Comparison of ENCODE assay signal across 31 cellular contexts in genomic region chr11:122647728-122648127, GRCh38. TPM values are rescaled to one million over a fixed set of nuclear protein-coding genes. Genes with fewer than 3 reads are reported as not detected.
DNase-seq lines count a peak whose midpoint lies in the region; ATAC-seq and TF ChIP-seq lines count a peak whose summit lies in the region.
"Had no signal": no experiment of that assay in that cellular context is flagged by ENCODE, and none has a peak within 500 bp of the region (broad histone marks: within the 10 kb centered on the region; RNA-seq: fewer than 3 reads in every experiment).

No MANE protein-coding gene starts in this region.

- intact Hi-C loops in posterior vena cava (cut with DNase I), result loop anchor here in 1 of 2 donors (1.0 kb wide), 1 partner anchor 21 kb away; no protein-coding TSS in a partner anchor
- intact Hi-C loops in sciatic nerve (cut with DNase I), result no loop called here

- peak overlapping the region; percentile 47 to 81 (median 70) for H3K4me2 ChIP-seq in BLaER1 treated with 17β-estradiol and CSF1 and Interleukin-3, amounts not matched to agents 10 nM and 100 nM
- H3K4me2 ChIP-seq in GM23248 (ENCODE audit: unreplicated experiment), result peak overlapping the region; percentile 51
- H3K4me2 ChIP-seq: hepatocyte had no signal

- H3K4me3 Mint-ChIP-seq in T-helper 17 cell, result no peak overlapping the region
- H3K4me3 Mint-ChIP-seq: activated CD4-positive, alpha-beta T cell treated with anti-CD3 and anti-CD28 coated beads for 36 hours; activated CD8-positive, alpha-beta T cell treated with anti-CD3 and anti-CD28 coated beads for 36 hours; activated naive CD4-positive, alpha-beta T cell treated with anti-CD3 and anti-CD28 coated beads, Interleukin-2, amount 10 ng/mL, durations not matched to agents 7 days and 5 days; activated T-helper 17 cell treated with anti-CD3 and anti-CD28 coated beads, Interleukin-2, amount 50 U/mL, for 72 hours; brain; natural killer cell; stimulated activated naive CD8-positive, alpha-beta T cell treated with anti-CD3 and anti-CD28 coated beads, Interleukin-15, amount 100 ng/mL, for 72 hours had no signal

- ATAC-seq in T-helper 17 cell, result no peak
- ATAC-seq in sciatic nerve, result no peak
- ATAC-seq: activated CD4-positive, alpha-beta T cell treated with anti-CD3 and anti-CD28 coated beads for 36 hours; activated CD8-positive, alpha-beta T cell treated with anti-CD3 and anti-CD28 coated beads for 36 hours; activated T-helper 17 cell treated with anti-CD3 and anti-CD28 coated beads, Interleukin-2, amount 50 U/mL, for 72 hours; gastroesophageal sphincter; mucosa of descending colon; natural killer cell; Panc1; stimulated activated naive CD8-positive, alpha-beta T cell treated with anti-CD3 and anti-CD28 coated beads, Interleukin-15, amount 100 ng/mL, for 72 hours had no signal

- H3F3A ChIP-seq in GM23248 (ENCODE audit: insufficient read depth), result peaks cover 40% of the 10 kb centered on the region

- H3K27ac ChIP-seq in BLaER1 treated with 17β-estradiol and CSF1 and Interleukin-3, amounts not matched to agents 10 nM and 100 nM, result peak overlapping the region in 6 of 11 experiments; percentile 1 to 45 (median 14); a peak in 8 of 22 replicates
- no peak overlapping the region for H3K27ac ChIP-seq in GM23248
- H3K27ac ChIP-seq: adrenal gland, C4-2B, dorsolateral prefrontal cortex, gastroesophageal sphincter, hepatocyte, skin epidermis, thoracic aorta, VCaP had no signal

- H3K4me1 ChIP-seq in BLaER1 treated with 17β-estradiol and CSF1 and Interleukin-3, amounts not matched to agents 10 nM and 100 nM, result peaks cover 24 to 49% (median 37%) of the 10 kb centered on the region in 10 experiments
- H3K4me1 ChIP-seq in GM23248 (ENCODE audit: insufficient read depth), result peaks cover 48% of the 10 kb centered on the region
- H3K4me1 ChIP-seq: adrenal gland, gastroesophageal sphincter had no signal

- in situ Hi-C loops in GM23248 (cut with MboI), result no loop called here

- no peaks in the 10 kb centered on the region for H3K9me2 ChIP-seq in GM23248 (ENCODE audit: insufficient read depth)

- peak overlapping the region; percentile 45 for H3K27ac Mint-ChIP-seq in T-helper 17 cell
- H3K27ac Mint-ChIP-seq: activated CD4-positive, alpha-beta T cell treated with anti-CD3 and anti-CD28 coated beads for 36 hours; activated CD8-positive, alpha-beta T cell treated with anti-CD3 and anti-CD28 coated beads for 36 hours; activated naive CD4-positive, alpha-beta T cell treated with anti-CD3 and anti-CD28 coated beads, Interleukin-2, amount 10 ng/mL, durations not matched to agents 7 days and 5 days; activated T-helper 17 cell treated with anti-CD3 and anti-CD28 coated beads, Interleukin-2, amount 50 U/mL, for 72 hours; brain; natural killer cell; stimulated activated naive CD8-positive, alpha-beta T cell treated with anti-CD3 and anti-CD28 coated beads, Interleukin-15, amount 100 ng/mL, for 72 hours had no signal

- no peaks in the 10 kb centered on the region for H3K27me3 ChIP-seq in BLaER1 treated with 17β-estradiol and CSF1 and Interleukin-3, amounts not matched to agents 10 nM and 100 nM
- no peaks in the 10 kb centered on the region for H3K27me3 ChIP-seq in GM23248 (replicated peaks; ENCODE audit: insufficient read depth)
- H3K27me3 ChIP-seq: adrenal gland, hepatocyte had no signal

- no peaks in the 10 kb centered on the region for H3K9me3 ChIP-seq in BLaER1 treated with 17β-estradiol and CSF1 and Interleukin-3, amounts not matched to agents 10 nM and 100 nM (replicated peaks in 1 of 11)
- H3K9me3 ChIP-seq in GM23248 (ENCODE audit: low read depth), result no peaks in the 10 kb centered on the region
- H3K9me3 ChIP-seq in T-helper 17 cell (ENCODE audit: control insufficient read depth, low read length, poor library complexity, severe bottlenecking), result no peaks in the 10 kb centered on the region
- H3K9me3 ChIP-seq: adrenal gland, gastroesophageal sphincter, mucosa of descending colon, thoracic aorta had no signal

- peaks cover 0 to 4% (median 0%) of the 10 kb centered on the region in 11 experiments; a peak in 1 of 22 replicates for H4K20me1 ChIP-seq in BLaER1 treated with 17β-estradiol and CSF1 and Interleukin-3, amounts not matched to agents 10 nM and 100 nM
- no peaks in the 10 kb centered on the region for H4K20me1 ChIP-seq in GM23248 (ENCODE audit: insufficient read depth)

- H3K27me3 Mint-ChIP-seq in T-helper 17 cell, result peaks cover under 1% of the 10 kb centered on the region
- H3K27me3 Mint-ChIP-seq: activated CD4-positive, alpha-beta T cell treated with anti-CD3 and anti-CD28 coated beads for 36 hours; activated CD8-positive, alpha-beta T cell treated with anti-CD3 and anti-CD28 coated beads for 36 hours; activated T-helper 17 cell treated with anti-CD3 and anti-CD28 coated beads, Interleukin-2, amount 50 U/mL, for 72 hours had no signal

- peaks cover 5% of the 10 kb centered on the region for H3K4me1 Mint-ChIP-seq in T-helper 17 cell
- H3K4me1 Mint-ChIP-seq: activated CD4-positive, alpha-beta T cell treated with anti-CD3 and anti-CD28 coated beads for 36 hours; activated naive CD4-positive, alpha-beta T cell treated with anti-CD3 and anti-CD28 coated beads, Interleukin-2, amount 10 ng/mL, durations not matched to agents 7 days and 5 days; activated T-helper 17 cell treated with anti-CD3 and anti-CD28 coated beads, Interleukin-2, amount 50 U/mL, for 72 hours; brain had no signal

- H3K36me3 ChIP-seq in BLaER1 treated with 17β-estradiol and CSF1 and Interleukin-3, amounts not matched to agents 10 nM and 100 nM, result no peaks in the 10 kb centered on the region
- H3K36me3 ChIP-seq in GM23248 (ENCODE audit: low read depth), result no peaks in the 10 kb centered on the region
- H3K36me3 ChIP-seq: adrenal gland, gastroesophageal sphincter, thoracic aorta had no signal

- TF ChIP-seq CTCF in GM20000 (IDR thresholded peaks at IDR 0.05; ENCODE audit: extremely low read depth, missing control alignments), result no peak

- H3K79me2 ChIP-seq in GM23248 (ENCODE audit: insufficient read depth), result no peaks in the 10 kb centered on the region
- H3K79me2 ChIP-seq: hepatocyte had no signal

- H3K36me3 Mint-ChIP-seq in T-helper 17 cell (ENCODE audit: low read depth), result peaks cover 2% of the 10 kb centered on the region
- H3K36me3 Mint-ChIP-seq: activated naive CD4-positive, alpha-beta T cell treated with anti-CD3 and anti-CD28 coated beads, Interleukin-2, amount 10 ng/mL, durations not matched to agents 7 days and 5 days; brain; natural killer cell had no signal

- DNase-seq in GM23248, result no peak
- no peak for DNase-seq in T-helper 17 cell
- peak; percentile 28 for DNase-seq in posterior vena cava (ENCODE audit: low spot score)
- no peak for DNase-seq in sciatic nerve (ENCODE audit: low spot score)
- DNase-seq in NCI-H446 treated with DMSO at 0.1 percent for 48 hours (lab: John Stamatoyannopoulos, UW), result no peak
- DNase-seq in GM20000 (ENCODE audit: low spot score), result no peak
- DNase-seq: activated CD4-positive, alpha-beta T cell treated with anti-CD3 and anti-CD28 coated beads for 36 hours; activated CD8-positive, alpha-beta T cell treated with anti-CD3 and anti-CD28 coated beads for 36 hours; activated naive CD4-positive, alpha-beta T cell treated with anti-CD3 and anti-CD28 coated beads, Interleukin-2, amount 10 ng/mL, durations not matched to agents 7 days and 5 days; adrenal gland; dorsolateral prefrontal cortex; kidney glomerular epithelial cell; mucosa of descending colon; natural killer cell; NCI-H2029; NCI-H526; NK-92 treated with Interleukin-12 subunit alpha and Interleukin-12 subunit beta, amount 100 ng/mL, for 24 hours; occipital lobe; SHP77; stimulated activated naive CD8-positive, alpha-beta T cell treated with anti-CD3 and anti-CD28 coated beads, Interleukin-15, amount 100 ng/mL, for 72 hours had no signal

- H2AFZ ChIP-seq in GM23248, result no peak overlapping the region
- H2AFZ ChIP-seq: hepatocyte had no signal

- H3K4me3 ChIP-seq in BLaER1 treated with 17β-estradiol and CSF1 and Interleukin-3, amounts not matched to agents 10 nM and 100 nM, result no peak overlapping the region
- H3K4me3 ChIP-seq in GM23248, result no peak overlapping the region
- H3K4me3 ChIP-seq: adrenal gland, dorsolateral prefrontal cortex, gastroesophageal sphincter, hepatocyte, lung, mucosa of descending colon, skin epidermis, thoracic aorta had no signal

- H3K9ac ChIP-seq in BLaER1 treated with 17β-estradiol and CSF1 and Interleukin-3, amounts not matched to agents 10 nM and 100 nM, result no peak overlapping the region
- no peak overlapping the region for H3K9ac ChIP-seq in GM23248

RNA-seq across cellular contexts. Expression of gene UBASH3B, which starts 7.8 kb away (rescaled TPM):
- total RNA-seq in GM23248 (2014; rRNA removed; shearing (Covaris generic)), result 17.7 and 19.7 TPM in 2 replicates
- polyA plus RNA-seq in GM23248 (2016; fragmentation: Nextera tagmentation; extraction: Ambion mirVana), result 13.6 and 15.5 TPM in 2 replicates
- total RNA-seq in T-helper 17 cell, result 10 to 100 TPM; 22.6 to 23.6 TPM
- 10 to 100 TPM; 13.0 to 23.6 TPM for total RNA-seq in posterior vena cava
- total RNA-seq in sciatic nerve, result 9.2 TPM
